Comparison of ENCODE assay signal across 1 cellular context in genomic region chr7:15686957-15687644, GRCh38.
A peak's percentile ranks its signal among the peaks of the same experiment; 100 is the strongest.
TF ChIP-seq lines count a peak whose summit lies in the region.

No MANE protein-coding gene starts in this region.

TF ChIP-seq in WTC11, 78 proteins besides CTCF, POLR2A, EP300 and RAD21 (continued from another document and continues in another):
- TF ChIP-seq, protein P1, sequence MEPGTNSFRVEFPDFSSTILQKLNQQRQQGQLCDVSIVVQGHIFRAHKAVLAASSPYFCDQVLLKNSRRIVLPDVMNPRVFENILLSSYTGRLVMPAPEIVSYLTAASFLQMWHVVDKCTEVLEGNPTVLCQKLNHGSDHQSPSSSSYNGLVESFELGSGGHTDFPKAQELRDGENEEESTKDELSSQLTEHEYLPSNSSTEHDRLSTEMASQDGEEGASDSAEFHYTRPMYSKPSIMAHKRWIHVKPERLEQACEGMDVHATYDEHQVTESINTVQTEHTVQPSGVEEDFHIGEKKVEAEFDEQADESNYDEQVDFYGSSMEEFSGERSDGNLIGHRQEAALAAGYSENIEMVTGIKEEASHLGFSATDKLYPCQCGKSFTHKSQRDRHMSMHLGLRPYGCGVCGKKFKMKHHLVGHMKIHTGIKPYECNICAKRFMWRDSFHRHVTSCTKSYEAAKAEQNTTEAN (CRISPR knock-in tag; IDR thresholded peaks at IDR 0.05) = 0 out of 2 replicates have a peak, but pooled peaks have one; percentile 5
- TF ChIP-seq, protein P2, sequence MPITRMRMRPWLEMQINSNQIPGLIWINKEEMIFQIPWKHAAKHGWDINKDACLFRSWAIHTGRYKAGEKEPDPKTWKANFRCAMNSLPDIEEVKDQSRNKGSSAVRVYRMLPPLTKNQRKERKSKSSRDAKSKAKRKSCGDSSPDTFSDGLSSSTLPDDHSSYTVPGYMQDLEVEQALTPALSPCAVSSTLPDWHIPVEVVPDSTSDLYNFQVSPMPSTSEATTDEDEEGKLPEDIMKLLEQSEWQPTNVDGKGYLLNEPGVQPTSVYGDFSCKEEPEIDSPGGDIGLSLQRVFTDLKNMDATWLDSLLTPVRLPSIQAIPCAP (CRISPR knock-in tag; IDR thresholded peaks at IDR 0.05) = no peak
- TF ChIP-seq ZNF317 (CRISPR knock-in tag; IDR thresholded peaks at IDR 0.05; ENCODE audit: borderline replicate concordance, low read depth) = no peak
- 0 out of 2 replicates have a peak, but pooled peaks have one; percentile 11 for TF ChIP-seq ETV6 (CRISPR knock-in tag; IDR thresholded peaks at IDR 0.05)
- no peak for TF ChIP-seq CBFB (CRISPR knock-in tag; IDR thresholded peaks at IDR 0.05; ENCODE audit: low read depth)
- TF ChIP-seq TP53 (CRISPR knock-in tag; IDR thresholded peaks at IDR 0.05) = no peak
- TF ChIP-seq, protein P3, sequence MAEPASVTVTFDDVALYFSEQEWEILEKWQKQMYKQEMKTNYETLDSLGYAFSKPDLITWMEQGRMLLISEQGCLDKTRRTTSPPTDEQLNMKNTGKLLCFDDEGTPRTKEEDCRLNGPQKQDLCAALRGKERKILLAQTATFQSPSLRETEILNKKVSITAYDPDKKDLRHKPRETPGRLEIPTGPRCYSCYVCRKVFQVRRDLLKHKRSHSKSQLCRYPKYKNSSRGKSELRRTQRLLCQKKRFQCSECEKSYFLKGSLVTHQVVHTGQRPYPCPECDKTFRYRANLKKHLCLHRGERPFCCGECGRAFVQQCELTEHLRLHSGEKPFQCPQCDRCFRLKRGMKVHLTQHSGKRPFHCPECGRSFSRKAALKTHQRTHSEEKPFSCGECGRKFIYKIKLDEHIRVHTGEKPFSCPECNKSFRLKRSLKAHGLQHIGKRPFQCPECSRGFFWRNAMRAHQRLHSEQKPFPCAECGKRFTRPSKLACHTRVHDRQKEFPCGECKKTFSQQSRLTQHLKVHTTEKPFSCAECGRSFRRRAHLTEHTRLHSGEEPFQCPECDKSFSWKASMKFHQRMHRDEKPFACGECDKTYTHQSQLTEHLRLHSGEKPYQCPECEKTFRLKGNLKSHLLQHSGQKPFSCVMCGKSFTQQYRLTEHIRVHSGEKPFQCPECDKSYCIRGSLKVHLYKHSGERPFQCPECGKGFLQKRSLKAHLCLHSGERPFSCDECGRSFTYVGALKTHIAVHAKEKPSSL (CRISPR knock-in tag; conservative IDR thresholded peaks at IDR 0.05) = no peak
- no peak for TF ChIP-seq NFE2L1 (CRISPR knock-in tag; IDR thresholded peaks at IDR 0.05)
- TF ChIP-seq GABPB1 (CRISPR knock-in tag; IDR thresholded peaks at IDR 0.05) = no peak
- TF ChIP-seq CREM (CRISPR knock-in tag; IDR thresholded peaks at IDR 0.05) = no peak
- TF ChIP-seq, protein P4, sequence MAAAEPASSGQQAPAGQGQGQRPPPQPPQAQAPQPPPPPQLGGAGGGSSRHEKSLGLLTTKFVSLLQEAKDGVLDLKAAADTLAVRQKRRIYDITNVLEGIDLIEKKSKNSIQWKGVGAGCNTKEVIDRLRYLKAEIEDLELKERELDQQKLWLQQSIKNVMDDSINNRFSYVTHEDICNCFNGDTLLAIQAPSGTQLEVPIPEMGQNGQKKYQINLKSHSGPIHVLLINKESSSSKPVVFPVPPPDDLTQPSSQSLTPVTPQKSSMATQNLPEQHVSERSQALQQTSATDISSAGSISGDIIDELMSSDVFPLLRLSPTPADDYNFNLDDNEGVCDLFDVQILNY (CRISPR knock-in tag; IDR thresholded peaks at IDR 0.05) = no peak
- TF ChIP-seq ZNF671 (CRISPR knock-in tag; IDR thresholded peaks at IDR 0.05) = no peak
- TF ChIP-seq, protein P5, sequence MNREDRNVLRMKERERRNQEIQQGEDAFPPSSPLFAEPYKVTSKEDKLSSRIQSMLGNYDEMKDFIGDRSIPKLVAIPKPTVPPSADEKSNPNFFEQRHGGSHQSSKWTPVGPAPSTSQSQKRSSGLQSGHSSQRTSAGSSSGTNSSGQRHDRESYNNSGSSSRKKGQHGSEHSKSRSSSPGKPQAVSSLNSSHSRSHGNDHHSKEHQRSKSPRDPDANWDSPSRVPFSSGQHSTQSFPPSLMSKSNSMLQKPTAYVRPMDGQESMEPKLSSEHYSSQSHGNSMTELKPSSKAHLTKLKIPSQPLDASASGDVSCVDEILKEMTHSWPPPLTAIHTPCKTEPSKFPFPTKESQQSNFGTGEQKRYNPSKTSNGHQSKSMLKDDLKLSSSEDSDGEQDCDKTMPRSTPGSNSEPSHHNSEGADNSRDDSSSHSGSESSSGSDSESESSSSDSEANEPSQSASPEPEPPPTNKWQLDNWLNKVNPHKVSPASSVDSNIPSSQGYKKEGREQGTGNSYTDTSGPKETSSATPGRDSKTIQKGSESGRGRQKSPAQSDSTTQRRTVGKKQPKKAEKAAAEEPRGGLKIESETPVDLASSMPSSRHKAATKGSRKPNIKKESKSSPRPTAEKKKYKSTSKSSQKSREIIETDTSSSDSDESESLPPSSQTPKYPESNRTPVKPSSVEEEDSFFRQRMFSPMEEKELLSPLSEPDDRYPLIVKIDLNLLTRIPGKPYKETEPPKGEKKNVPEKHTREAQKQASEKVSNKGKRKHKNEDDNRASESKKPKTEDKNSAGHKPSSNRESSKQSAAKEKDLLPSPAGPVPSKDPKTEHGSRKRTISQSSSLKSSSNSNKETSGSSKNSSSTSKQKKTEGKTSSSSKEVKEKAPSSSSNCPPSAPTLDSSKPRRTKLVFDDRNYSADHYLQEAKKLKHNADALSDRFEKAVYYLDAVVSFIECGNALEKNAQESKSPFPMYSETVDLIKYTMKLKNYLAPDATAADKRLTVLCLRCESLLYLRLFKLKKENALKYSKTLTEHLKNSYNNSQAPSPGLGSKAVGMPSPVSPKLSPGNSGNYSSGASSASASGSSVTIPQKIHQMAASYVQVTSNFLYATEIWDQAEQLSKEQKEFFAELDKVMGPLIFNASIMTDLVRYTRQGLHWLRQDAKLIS (CRISPR knock-in tag; IDR thresholded peaks at IDR 0.05; ENCODE audit: borderline replicate concordance) = 0 out of 2 replicates have a peak, but pooled peaks have one; percentile 39
- no peak for TF ChIP-seq OVOL2 (CRISPR knock-in tag; IDR thresholded peaks at IDR 0.05; ENCODE audit: borderline replicate concordance)
- TF ChIP-seq JUN (CRISPR knock-in tag; IDR thresholded peaks at IDR 0.05) = no peak
- TF ChIP-seq FOXP1 (CRISPR knock-in tag; IDR thresholded peaks at IDR 0.05; ENCODE audit: borderline replicate concordance) = no peak
- TF ChIP-seq, protein P6, sequence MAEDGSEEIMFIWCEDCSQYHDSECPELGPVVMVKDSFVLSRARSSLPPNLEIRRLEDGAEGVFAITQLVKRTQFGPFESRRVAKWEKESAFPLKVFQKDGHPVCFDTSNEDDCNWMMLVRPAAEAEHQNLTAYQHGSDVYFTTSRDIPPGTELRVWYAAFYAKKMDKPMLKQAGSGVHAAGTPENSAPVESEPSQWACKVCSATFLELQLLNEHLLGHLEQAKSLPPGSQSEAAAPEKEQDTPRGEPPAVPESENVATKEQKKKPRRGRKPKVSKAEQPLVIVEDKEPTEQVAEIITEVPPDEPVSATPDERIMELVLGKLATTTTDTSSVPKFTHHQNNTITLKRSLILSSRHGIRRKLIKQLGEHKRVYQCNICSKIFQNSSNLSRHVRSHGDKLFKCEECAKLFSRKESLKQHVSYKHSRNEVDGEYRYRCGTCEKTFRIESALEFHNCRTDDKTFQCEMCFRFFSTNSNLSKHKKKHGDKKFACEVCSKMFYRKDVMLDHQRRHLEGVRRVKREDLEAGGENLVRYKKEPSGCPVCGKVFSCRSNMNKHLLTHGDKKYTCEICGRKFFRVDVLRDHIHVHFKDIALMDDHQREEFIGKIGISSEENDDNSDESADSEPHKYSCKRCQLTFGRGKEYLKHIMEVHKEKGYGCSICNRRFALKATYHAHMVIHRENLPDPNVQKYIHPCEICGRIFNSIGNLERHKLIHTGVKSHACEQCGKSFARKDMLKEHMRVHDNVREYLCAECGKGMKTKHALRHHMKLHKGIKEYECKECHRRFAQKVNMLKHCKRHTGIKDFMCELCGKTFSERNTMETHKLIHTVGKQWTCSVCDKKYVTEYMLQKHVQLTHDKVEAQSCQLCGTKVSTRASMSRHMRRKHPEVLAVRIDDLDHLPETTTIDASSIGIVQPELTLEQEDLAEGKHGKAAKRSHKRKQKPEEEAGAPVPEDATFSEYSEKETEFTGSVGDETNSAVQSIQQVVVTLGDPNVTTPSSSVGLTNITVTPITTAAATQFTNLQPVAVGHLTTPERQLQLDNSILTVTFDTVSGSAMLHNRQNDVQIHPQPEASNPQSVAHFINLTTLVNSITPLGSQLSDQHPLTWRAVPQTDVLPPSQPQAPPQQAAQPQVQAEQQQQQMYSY (CRISPR knock-in tag; IDR thresholded peaks at IDR 0.05) = no peak
- no peak for TF ChIP-seq MXD4 (CRISPR knock-in tag; IDR thresholded peaks at IDR 0.05; ENCODE audit: borderline replicate concordance)
- no peak for TF ChIP-seq IRF2 (CRISPR knock-in tag; IDR thresholded peaks at IDR 0.05; ENCODE audit: borderline replicate concordance, low read depth)
- no peak for TF ChIP-seq USF2 (CRISPR knock-in tag; IDR thresholded peaks at IDR 0.05)
- TF ChIP-seq, protein P7, sequence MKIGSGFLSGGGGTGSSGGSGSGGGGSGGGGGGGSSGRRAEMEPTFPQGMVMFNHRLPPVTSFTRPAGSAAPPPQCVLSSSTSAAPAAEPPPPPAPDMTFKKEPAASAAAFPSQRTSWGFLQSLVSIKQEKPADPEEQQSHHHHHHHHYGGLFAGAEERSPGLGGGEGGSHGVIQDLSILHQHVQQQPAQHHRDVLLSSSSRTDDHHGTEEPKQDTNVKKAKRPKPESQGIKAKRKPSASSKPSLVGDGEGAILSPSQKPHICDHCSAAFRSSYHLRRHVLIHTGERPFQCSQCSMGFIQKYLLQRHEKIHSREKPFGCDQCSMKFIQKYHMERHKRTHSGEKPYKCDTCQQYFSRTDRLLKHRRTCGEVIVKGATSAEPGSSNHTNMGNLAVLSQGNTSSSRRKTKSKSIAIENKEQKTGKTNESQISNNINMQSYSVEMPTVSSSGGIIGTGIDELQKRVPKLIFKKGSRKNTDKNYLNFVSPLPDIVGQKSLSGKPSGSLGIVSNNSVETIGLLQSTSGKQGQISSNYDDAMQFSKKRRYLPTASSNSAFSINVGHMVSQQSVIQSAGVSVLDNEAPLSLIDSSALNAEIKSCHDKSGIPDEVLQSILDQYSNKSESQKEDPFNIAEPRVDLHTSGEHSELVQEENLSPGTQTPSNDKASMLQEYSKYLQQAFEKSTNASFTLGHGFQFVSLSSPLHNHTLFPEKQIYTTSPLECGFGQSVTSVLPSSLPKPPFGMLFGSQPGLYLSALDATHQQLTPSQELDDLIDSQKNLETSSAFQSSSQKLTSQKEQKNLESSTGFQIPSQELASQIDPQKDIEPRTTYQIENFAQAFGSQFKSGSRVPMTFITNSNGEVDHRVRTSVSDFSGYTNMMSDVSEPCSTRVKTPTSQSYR (CRISPR knock-in tag; IDR thresholded peaks at IDR 0.05) = no peak
- no peak for TF ChIP-seq ELF4 (CRISPR knock-in tag; IDR thresholded peaks at IDR 0.05; ENCODE audit: low read depth)
- TF ChIP-seq ZNF219 (CRISPR knock-in tag; IDR thresholded peaks at IDR 0.05; ENCODE audit: borderline replicate concordance) = no peak
- TF ChIP-seq JAZF1 (CRISPR knock-in tag; IDR thresholded peaks at IDR 0.05) = no peak
- no peak for TF ChIP-seq NFATC4 (CRISPR knock-in tag; IDR thresholded peaks at IDR 0.05)
- TF ChIP-seq ERG (CRISPR knock-in tag; IDR thresholded peaks at IDR 0.05) = no peak
- TF ChIP-seq ATF1 (CRISPR knock-in tag; IDR thresholded peaks at IDR 0.05) = no peak
- TF ChIP-seq ZNF512 (CRISPR knock-in tag; IDR thresholded peaks at IDR 0.05; ENCODE audit: borderline replicate concordance) = no peak
- TF ChIP-seq TEAD1 (CRISPR knock-in tag; IDR thresholded peaks at IDR 0.05) = 0 out of 2 replicates have a peak, but pooled peaks have one; percentile 7
- TF ChIP-seq PRRX2 (CRISPR knock-in tag; IDR thresholded peaks at IDR 0.05) = no peak
- TF ChIP-seq, protein P8, sequence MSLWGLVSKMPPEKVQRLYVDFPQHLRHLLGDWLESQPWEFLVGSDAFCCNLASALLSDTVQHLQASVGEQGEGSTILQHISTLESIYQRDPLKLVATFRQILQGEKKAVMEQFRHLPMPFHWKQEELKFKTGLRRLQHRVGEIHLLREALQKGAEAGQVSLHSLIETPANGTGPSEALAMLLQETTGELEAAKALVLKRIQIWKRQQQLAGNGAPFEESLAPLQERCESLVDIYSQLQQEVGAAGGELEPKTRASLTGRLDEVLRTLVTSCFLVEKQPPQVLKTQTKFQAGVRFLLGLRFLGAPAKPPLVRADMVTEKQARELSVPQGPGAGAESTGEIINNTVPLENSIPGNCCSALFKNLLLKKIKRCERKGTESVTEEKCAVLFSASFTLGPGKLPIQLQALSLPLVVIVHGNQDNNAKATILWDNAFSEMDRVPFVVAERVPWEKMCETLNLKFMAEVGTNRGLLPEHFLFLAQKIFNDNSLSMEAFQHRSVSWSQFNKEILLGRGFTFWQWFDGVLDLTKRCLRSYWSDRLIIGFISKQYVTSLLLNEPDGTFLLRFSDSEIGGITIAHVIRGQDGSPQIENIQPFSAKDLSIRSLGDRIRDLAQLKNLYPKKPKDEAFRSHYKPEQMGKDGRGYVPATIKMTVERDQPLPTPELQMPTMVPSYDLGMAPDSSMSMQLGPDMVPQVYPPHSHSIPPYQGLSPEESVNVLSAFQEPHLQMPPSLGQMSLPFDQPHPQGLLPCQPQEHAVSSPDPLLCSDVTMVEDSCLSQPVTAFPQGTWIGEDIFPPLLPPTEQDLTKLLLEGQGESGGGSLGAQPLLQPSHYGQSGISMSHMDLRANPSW (CRISPR knock-in tag; conservative IDR thresholded peaks at IDR 0.05; ENCODE audit: low read depth) = no peak
- TF ChIP-seq MYBL2 (CRISPR knock-in tag; IDR thresholded peaks at IDR 0.05) = no peak
